ENCODE assay signal across 8 cellular contexts in the genomic region with DNA sequence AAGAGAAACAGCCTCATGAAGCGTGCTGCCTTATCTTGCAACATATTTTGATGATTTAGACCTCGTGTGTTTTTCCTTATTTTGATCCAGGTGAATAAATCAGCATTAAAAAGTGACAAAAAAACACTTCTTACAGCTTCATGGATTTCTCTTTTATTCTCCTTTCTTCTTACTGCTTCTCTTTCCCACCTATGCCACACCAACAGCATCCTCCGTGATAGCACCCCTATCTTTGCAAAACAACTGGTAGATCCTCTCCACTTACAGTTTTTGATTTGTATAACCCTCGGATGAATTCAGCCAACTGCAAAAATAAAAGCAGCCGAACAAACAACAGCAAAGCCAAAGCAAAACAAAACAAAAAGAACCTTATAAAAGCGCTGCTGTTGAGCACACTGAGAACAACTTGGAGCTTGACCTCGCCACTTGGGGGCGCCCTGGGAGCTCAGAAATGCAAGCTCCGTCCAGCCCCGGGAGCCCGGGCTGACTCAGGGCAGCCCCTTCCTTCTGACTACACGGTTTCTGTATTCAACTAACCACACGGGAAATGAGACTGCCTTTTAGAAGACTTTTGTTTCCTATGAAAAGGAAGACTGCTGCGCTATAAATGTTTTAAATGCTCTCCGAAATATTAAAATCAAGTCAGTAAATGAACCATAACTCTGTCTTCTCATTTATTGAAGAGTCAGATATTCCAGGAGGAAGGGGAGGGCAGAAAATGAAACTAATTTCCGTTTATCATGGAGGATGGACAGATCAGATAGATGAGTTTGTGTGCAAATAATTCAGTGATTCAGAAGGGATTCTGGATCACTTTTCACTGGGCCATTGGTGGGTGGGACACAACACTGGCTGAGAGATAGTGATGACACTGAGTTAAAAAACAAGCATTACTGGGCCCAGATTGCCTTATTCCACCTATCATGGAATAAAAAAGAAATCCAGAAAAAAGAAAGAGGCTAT.
A peak's percentile ranks its signal among the peaks of the same experiment; 100 is the strongest.
DNase-seq lines count a peak whose midpoint lies in the region; ATAC-seq and TF ChIP-seq lines count a peak whose summit lies in the region.
"Not testable (repeated sequence)": the region's sequence is repeated elsewhere in the genome, so short reads cannot be mapped to it uniquely, and the experiment has no call there.

No MANE protein-coding gene starts in this region.

- not testable (repeated sequence) for H3K36me3 Mint-ChIP-seq in CD4-positive, CD25-positive, alpha-beta regulatory T cell; activated T-cell treated with anti-CD3 and anti-CD28 coated beads, Interleukin-2, amount 50 U/mL, for 24 hours (ENCODE audit: low read depth); nephron (ENCODE audit: low read depth)

- not testable (repeated sequence) for H3K4me3 Mint-ChIP-seq in CD4-positive, CD25-positive, alpha-beta regulatory T cell; activated T-cell treated with anti-CD3 and anti-CD28 coated beads, Interleukin-2, amount 50 U/mL, for 24 hours; nephron

- not testable (repeated sequence) for H3K4me3 ChIP-seq in CD4-positive, CD25-positive, alpha-beta regulatory T cell (ENCODE audit: low read depth, low read length); Peyer's patch; epithelial cell of proximal tubule (ENCODE audit: low read depth, low read length)

- H3K9me3 ChIP-seq in CD4-positive, CD25-positive, alpha-beta regulatory T cell (ENCODE audit: control insufficient read depth in 2 of 2, low read length in 2 of 2); Peyer's patch: not testable (repeated sequence)

- not testable (repeated sequence) for TF ChIP-seq POLR2A in Peyer's patch (IDR thresholded peaks at IDR 0.05)

- not testable (repeated sequence) for H3K27me3 Mint-ChIP-seq in CD4-positive, CD25-positive, alpha-beta regulatory T cell; activated T-cell treated with anti-CD3 and anti-CD28 coated beads, Interleukin-2, amount 50 U/mL, for 24 hours
- peaks cover 19% of the 10 kb centered on the region for H3K27me3 Mint-ChIP-seq in nephron (ENCODE audit: low read depth)

- H3K27ac ChIP-seq in CD4-positive, CD25-positive, alpha-beta regulatory T cell (ENCODE audit: insufficient read depth, low read length, poor library complexity, severe bottlenecking); Peyer's patch: not testable (repeated sequence)

- not testable (repeated sequence) for H3K27ac Mint-ChIP-seq in CD4-positive, CD25-positive, alpha-beta regulatory T cell; activated T-cell treated with anti-CD3 and anti-CD28 coated beads, Interleukin-2, amount 50 U/mL, for 24 hours; nephron

- H3K4me1 ChIP-seq in CD4-positive, CD25-positive, alpha-beta regulatory T cell (ENCODE audit: control insufficient read depth, insufficient read depth, low read length, poor library complexity, severe bottlenecking); Peyer's patch: not testable (repeated sequence)

- not testable (repeated sequence) for H3K4me1 Mint-ChIP-seq in CD4-positive, CD25-positive, alpha-beta regulatory T cell; activated T-cell treated with anti-CD3 and anti-CD28 coated beads, Interleukin-2, amount 50 U/mL, for 24 hours (ENCODE audit: low read depth); nephron

- peak in 1 of 6 experiments; percentile 34 for TF ChIP-seq CTCF in Peyer's patch (IDR thresholded peaks at IDR 0.05)
- TF ChIP-seq CTCF in epithelial cell of proximal tubule (conservative IDR thresholded peaks at IDR 0.05; ENCODE audit: low read depth, low read length): peak; percentile 37
- peak in 2 of 3 experiments; percentile 22 to 54 for TF ChIP-seq CTCF in nephron (IDR thresholded peaks at IDR 0.05; ENCODE audit: unreplicated experiment in 3 of 3)

- ATAC-seq in CD4-positive, CD25-positive, alpha-beta regulatory T cell (ENCODE audit: low read depth in 2 of 2): peak; percentile 90 to 97
- peak; percentile 99 for ATAC-seq in GM19395 (IDR thresholded peaks at IDR 0.05; ENCODE audit: unreplicated experiment)
- peak; percentile 94 for ATAC-seq in HG02970 (IDR thresholded peaks at IDR 0.05; ENCODE audit: low FRiP score, unreplicated experiment)

- not testable (repeated sequence) for H3K27me3 ChIP-seq in CD4-positive, CD25-positive, alpha-beta regulatory T cell (ENCODE audit: control insufficient read depth, insufficient read depth, low read length); Peyer's patch

- H3K9me3 Mint-ChIP-seq in CD4-positive, CD25-positive, alpha-beta regulatory T cell; activated T-cell treated with anti-CD3 and anti-CD28 coated beads, Interleukin-2, amount 50 U/mL, for 24 hours; nephron: not testable (repeated sequence)

- peak in 2 of 3 donors; percentile 54 to 78 for DNase-seq in CD4-positive, CD25-positive, alpha-beta regulatory T cell
- peak in 2 of 3 donors; percentile 72 to 92 for DNase-seq in Peyer's patch
- peak; percentile 91 for DNase-seq in activated T-cell treated with anti-CD3 and anti-CD28 coated beads, Interleukin-2, amount 50 U/mL, for 24 hours
- DNase-seq in epithelial cell of proximal tubule (ENCODE audit: low read depth): not testable (repeated sequence)
- DNase-seq in stimulated activated CD8-positive, alpha-beta memory T cell treated with anti-CD3 and anti-CD28 coated beads, Interleukin-15, amount 100 ng/mL, for 4 hours (ENCODE audit: low read depth in 2 of 2): peak; percentile 62 to 63

- H3K36me3 ChIP-seq in CD4-positive, CD25-positive, alpha-beta regulatory T cell (ENCODE audit: control insufficient read depth, insufficient read depth, low read length); Peyer's patch: not testable (repeated sequence)
